In the genomic region with DNA sequence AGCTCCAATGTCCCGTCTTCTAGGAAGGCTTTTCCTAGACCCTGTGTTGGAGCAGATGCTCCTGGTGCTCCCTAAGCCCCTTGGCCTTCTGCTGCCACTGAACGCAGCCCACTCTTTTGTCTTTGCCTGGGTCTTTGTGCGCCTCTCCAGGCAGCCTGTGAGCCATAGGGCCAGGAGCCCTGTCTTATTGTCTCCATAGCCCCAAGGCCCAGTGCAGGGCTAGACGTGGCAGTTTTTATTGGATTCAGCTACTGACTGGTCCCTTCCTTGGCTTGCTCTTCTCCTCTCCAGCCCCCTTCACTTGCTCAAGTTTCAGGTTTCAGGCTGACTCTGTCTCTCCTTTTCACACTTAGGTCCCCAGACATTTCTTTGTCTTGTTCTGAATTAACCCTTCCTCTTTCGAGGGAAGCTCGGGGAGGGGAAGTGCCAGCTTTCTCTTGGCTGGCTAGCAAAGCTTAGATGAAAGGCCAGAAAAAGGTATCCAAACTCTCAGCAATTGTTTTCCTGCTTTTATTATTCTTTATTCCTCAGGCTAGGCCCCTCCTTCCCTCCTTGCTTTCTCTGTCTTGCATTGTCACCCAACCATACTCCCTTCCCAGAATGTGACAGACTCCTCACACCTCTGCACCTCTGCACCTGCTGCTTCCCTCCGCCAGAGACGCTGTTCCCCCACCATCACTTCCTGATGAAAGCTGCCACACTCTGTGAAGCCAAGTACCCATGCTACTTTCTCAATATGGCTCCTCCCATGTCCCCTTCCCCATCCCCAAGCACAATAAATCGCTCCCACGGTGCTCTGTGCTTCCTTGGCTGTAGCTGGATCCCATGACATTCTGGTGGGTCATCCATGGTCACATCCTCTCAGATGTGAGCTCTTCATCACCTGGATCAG, we compare ENCODE assay signal across 10 cellular contexts.
DNase-seq lines count a peak whose midpoint lies in the region; ATAC-seq and TF ChIP-seq lines count a peak whose summit lies in the region.
"Had no signal": no experiment of that assay in that cellular context is flagged by ENCODE, and none has a peak within 500 bp of the region (broad histone marks: within the 10 kb centered on the region; RNA-seq: fewer than 3 reads in every experiment).

No MANE protein-coding gene starts in this region.

- TF ChIP-seq CTCF in GM13976 (IDR thresholded peaks at IDR 0.05; ENCODE audit: borderline replicate concordance, control extremely low read depth, extremely low read depth, insufficient read depth, missing control alignments) (peak; percentile 73), omental fat pad (IDR thresholded peaks at IDR 0.05) (no peak)

- DNase-seq in GM13976 (ENCODE audit: low spot score) (peak; percentile 69), iPS-NIHi11 (ENCODE audit: low spot score) (peak; percentile 35), nucleus accumbens (lab: John Stamatoyannopoulos, UW) (no peak), omental fat pad (ENCODE audit: low spot score) (no peak), NCI-H774 (lab: John Stamatoyannopoulos, UW) (no peak)
- no peak for DNase-seq in activated CD4-positive, CD25-positive, alpha-beta regulatory T cell treated with anti-CD3 and anti-CD28 coated beads, Interleukin-2, amount 50 U/mL, for 72 hours
- DNase-seq: activated CD4-positive, alpha-beta T cell treated with anti-CD3 and anti-CD28 coated beads, Interleukin-2, amount 50 U/mL, for 4 hours; stimulated activated CD4-positive, alpha-beta T cell treated with anti-CD3 and anti-CD28 coated beads, Interleukin-1b, Interleukin-23, amount 100 ng/mL, for 48 hours had no signal

- ATAC-seq in GM21423 (IDR thresholded peaks at IDR 0.05; ENCODE audit: unreplicated experiment) (peak; percentile 49), HG03457 (IDR thresholded peaks at IDR 0.05; ENCODE audit: unreplicated experiment) (peak; percentile 57), omental fat pad (ENCODE audit: low FRiP score) (no peak)

- in situ Hi-C loops in GM13976 (cut with MboI; ENCODE audit: low sequenced_read_pairs, unreplicated experiment): no loop called here

Comparison
In these comparisons a context has a peak if more than half of its experiments do, and no peak if none do; other contexts are left out.
1. DNase-seq: peak in GM13976 (single experiment) and iPS-NIHi11 (single experiment); none in activated CD4-positive, CD25-positive, alpha-beta regulatory T cell treated with anti-CD3 and anti-CD28 coated beads, Interleukin-2, amount 50 U/mL, for 72 hours (single experiment), nucleus accumbens (0 of 56), omental fat pad (single experiment) and NCI-H774 (single experiment).